1 cellular context compared by ENCODE assay signal in genomic region chr2:71226391-71226964, GRCh38.
TF ChIP-seq lines count a peak whose summit lies in the region.

No MANE protein-coding gene starts in this region.

TF ChIP-seq in GM12878, 131 proteins besides CTCF, POLR2A, EP300 and RAD21 (continued from another document):
- TF ChIP-seq DPF2 (IDR thresholded peaks at IDR 0.05) (0 out of 2 replicates have a peak, but pooled peaks have one; percentile 17), IKZF1 (conservative IDR thresholded peaks at IDR 0.05) (peak; percentile 69), ETV6 (conservative IDR thresholded peaks at IDR 0.05 in 1 of 2, IDR thresholded peaks at IDR 0.05 in 1 of 2; ENCODE audit: borderline replicate concordance in 1 of 2, low read depth in 1 of 2) (no peak)
- TF ChIP-seq, protein P1, sequence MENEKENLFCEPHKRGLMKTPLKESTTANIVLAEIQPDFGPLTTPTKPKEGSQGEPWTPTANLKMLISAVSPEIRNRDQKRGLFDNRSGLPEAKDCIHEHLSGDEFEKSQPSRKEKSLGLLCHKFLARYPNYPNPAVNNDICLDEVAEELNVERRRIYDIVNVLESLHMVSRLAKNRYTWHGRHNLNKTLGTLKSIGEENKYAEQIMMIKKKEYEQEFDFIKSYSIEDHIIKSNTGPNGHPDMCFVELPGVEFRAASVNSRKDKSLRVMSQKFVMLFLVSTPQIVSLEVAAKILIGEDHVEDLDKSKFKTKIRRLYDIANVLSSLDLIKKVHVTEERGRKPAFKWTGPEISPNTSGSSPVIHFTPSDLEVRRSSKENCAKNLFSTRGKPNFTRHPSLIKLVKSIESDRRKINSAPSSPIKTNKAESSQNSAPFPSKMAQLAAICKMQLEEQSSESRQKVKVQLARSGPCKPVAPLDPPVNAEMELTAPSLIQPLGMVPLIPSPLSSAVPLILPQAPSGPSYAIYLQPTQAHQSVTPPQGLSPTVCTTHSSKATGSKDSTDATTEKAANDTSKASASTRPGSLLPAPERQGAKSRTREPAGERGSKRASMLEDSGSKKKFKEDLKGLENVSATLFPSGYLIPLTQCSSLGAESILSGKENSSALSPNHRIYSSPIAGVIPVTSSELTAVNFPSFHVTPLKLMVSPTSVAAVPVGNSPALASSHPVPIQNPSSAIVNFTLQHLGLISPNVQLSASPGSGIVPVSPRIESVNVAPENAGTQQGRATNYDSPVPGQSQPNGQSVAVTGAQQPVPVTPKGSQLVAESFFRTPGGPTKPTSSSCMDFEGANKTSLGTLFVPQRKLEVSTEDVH (IDR thresholded peaks at IDR 0.05; ENCODE audit: low read depth, partially characterized antibody): no peak
